In genomic region chr18:22505136-22505535, GRCh38 we compare ENCODE assay signal across 21 cellular contexts.
DNase-seq lines count a peak whose midpoint lies in the region; ATAC-seq, FAIRE-seq and TF ChIP-seq lines count a peak whose summit lies in the region.
"Had no signal": no experiment of that assay in that cellular context is flagged by ENCODE, and none has a peak within 500 bp of the region (broad histone marks: within the 10 kb centered on the region; RNA-seq: fewer than 3 reads in every experiment).

No MANE protein-coding gene starts in this region.

- no peak overlapping the region for H3K9ac ChIP-seq in astrocyte (ENCODE audit: low read length)

- TF ChIP-seq CTCF in astrocyte (IDR thresholded peaks at IDR 0.05; ENCODE audit: insufficient read depth, low read depth, low read length) (no peak), uterus (IDR thresholded peaks at IDR 0.05) (no peak)

- no peak overlapping the region for H2AFZ ChIP-seq in astrocyte (ENCODE audit: low read depth, low read length)
- H2AFZ ChIP-seq: PC-9 had no signal

- no peak overlapping the region for H3K4me3 Mint-ChIP-seq in astrocyte (ENCODE audit: unreplicated experiment)
- H3K4me3 Mint-ChIP-seq: activated CD8-positive, alpha-beta memory T cell treated with anti-CD3 and anti-CD28 coated beads, Interleukin-2, amount 10 ng/mL, durations not matched to agents 7 days and 5 days; naive B cell had no signal

- FAIRE-seq in astrocyte (lab: Jason Lieb, UNC), result no peak
- FAIRE-seq: islet of Langerhans had no signal

- H3K36me3 Mint-ChIP-seq in astrocyte (ENCODE audit: low read depth, unreplicated experiment), result no peaks in the 10 kb centered on the region
- H3K36me3 Mint-ChIP-seq: activated CD8-positive, alpha-beta memory T cell treated with anti-CD3 and anti-CD28 coated beads, Interleukin-2, amount 10 ng/mL, durations not matched to agents 7 days and 5 days; naive B cell had no signal

- DNase-seq in DMS53 (lab: John Stamatoyannopoulos, UW), result peak; percentile 6
- no peak for DNase-seq in DMS53 treated with DMSO at 0.1 percent for 48 hours (lab: John Stamatoyannopoulos, UW; ENCODE audit: unreplicated experiment)
- DNase-seq in astrocyte (ENCODE audit: low read depth), result peak; percentile 27
- peak; percentile 17 for DNase-seq in hepatic stellate cell (ENCODE audit: low spot score)
- no peak for DNase-seq in uterus
- DNase-seq in activated CD4-positive, alpha-beta T cell treated with anti-CD3 and anti-CD28 coated beads, Interleukin-2, amount 50 U/mL, for 1 hour, result no peak
- DNase-seq in stimulated activated CD4-positive, alpha-beta T cell treated with anti-CD3 and anti-CD28 coated beads, Interleukin-1b, Interleukin-23, amount 100 ng/mL, for 48 hours, result no peak
- DNase-seq: activated CD8-positive, alpha-beta memory T cell treated with anti-CD3 and anti-CD28 coated beads, Interleukin-2, amount 10 ng/mL, durations not matched to agents 7 days and 5 days; activated naive CD4-positive, alpha-beta T cell; Caco-2; effector CD4-positive, alpha-beta T cell; naive B cell; NCI-H1436 treated with DMSO at 0.1 percent for 48 hours; NCI-H510A; thyroid gland had no signal

- no peak for ATAC-seq in GM21360 (IDR thresholded peaks at IDR 0.05; ENCODE audit: unreplicated experiment)
- ATAC-seq: activated CD8-positive, alpha-beta memory T cell treated with anti-CD3 and anti-CD28 coated beads, Interleukin-2, amount 10 ng/mL, durations not matched to agents 7 days and 5 days had no signal

- no peak for TF ChIP-seq POLR2A in uterus (IDR thresholded peaks at IDR 0.05)

- H3K4me3 ChIP-seq in astrocyte (ENCODE audit: insufficient read depth, low read depth, low read length) (no peak overlapping the region), uterus (no peak overlapping the region)
- H3K4me3 ChIP-seq: HAP-1, PC-9, thyroid gland had no signal

- H3K9me3 ChIP-seq in astrocyte (ENCODE audit: insufficient read depth, low read depth, low read length) (no peaks in the 10 kb centered on the region), uterus (no peaks in the 10 kb centered on the region)
- H3K9me3 ChIP-seq: Caco-2, HAP-1, thyroid gland had no signal

- H3K4me1 ChIP-seq in astrocyte (ENCODE audit: insufficient read depth, low read length), result peaks cover 5% of the 10 kb centered on the region
- H3K4me1 ChIP-seq in uterus, result no peaks in the 10 kb centered on the region
- H3K4me1 ChIP-seq: Caco-2, HAP-1, thyroid gland had no signal

- H3K36me3 ChIP-seq in astrocyte (ENCODE audit: insufficient read depth, low read length), result no peaks in the 10 kb centered on the region
- H3K36me3 ChIP-seq in uterus, result no peaks in the 10 kb centered on the region
- H3K36me3 ChIP-seq: HAP-1, thyroid gland had no signal

- H3K27me3 ChIP-seq in astrocyte (ENCODE audit: insufficient read depth, low read length) (no peaks in the 10 kb centered on the region), uterus (no peaks in the 10 kb centered on the region)
- H3K27me3 ChIP-seq: thyroid gland had no signal

- H3K79me2 ChIP-seq in astrocyte (ENCODE audit: insufficient read depth, low read length), result no peaks in the 10 kb centered on the region

- intact Hi-C loops in uterus (cut with DNase I; ENCODE audit: low total_unique reads), result no loop called here

- H3K4me1 Mint-ChIP-seq in astrocyte (ENCODE audit: low read depth, unreplicated experiment), result peaks cover 9% of the 10 kb centered on the region
- H3K4me1 Mint-ChIP-seq: activated CD8-positive, alpha-beta memory T cell treated with anti-CD3 and anti-CD28 coated beads, Interleukin-2, amount 10 ng/mL, durations not matched to agents 7 days and 5 days; naive B cell had no signal

- H3K4me2 ChIP-seq in astrocyte (ENCODE audit: low read length), result peak overlapping the region; percentile 0
- H3K4me2 ChIP-seq: PC-9 had no signal

- peaks cover 1% of the 10 kb centered on the region for H3K27me3 Mint-ChIP-seq in astrocyte (ENCODE audit: low read depth, unreplicated experiment)
- H3K27me3 Mint-ChIP-seq: activated CD8-positive, alpha-beta memory T cell treated with anti-CD3 and anti-CD28 coated beads, Interleukin-2, amount 10 ng/mL, durations not matched to agents 7 days and 5 days; naive B cell had no signal

- H3K9me3 Mint-ChIP-seq in astrocyte (ENCODE audit: unreplicated experiment), result peaks cover 3% of the 10 kb centered on the region

- H3K27ac Mint-ChIP-seq in astrocyte (ENCODE audit: unreplicated experiment), result peak overlapping the region; percentile 4
- H3K27ac Mint-ChIP-seq: activated CD8-positive, alpha-beta memory T cell treated with anti-CD3 and anti-CD28 coated beads, Interleukin-2, amount 10 ng/mL, durations not matched to agents 7 days and 5 days had no signal

- H4K20me1 ChIP-seq in astrocyte (ENCODE audit: insufficient read depth, low read length), result no peaks in the 10 kb centered on the region

- H3K27ac ChIP-seq in astrocyte (ENCODE audit: low read depth, low read length) (no peak overlapping the region), uterus (peak overlapping the region; percentile 23 to 24)
- H3K27ac ChIP-seq: 22Rv1, PC-9, thyroid gland, VCaP had no signal

Comparison
In these comparisons a context has a peak if more than half of its experiments do, and no peak if none do; other contexts are left out.
1. DNase-seq: peak in DMS53 (single experiment), astrocyte (single experiment) and hepatic stellate cell (single experiment); none in DMS53 treated with DMSO at 0.1 percent for 48 hours (single experiment), uterus (0 of 2), activated CD4-positive, alpha-beta T cell treated with anti-CD3 and anti-CD28 coated beads, Interleukin-2, amount 50 U/mL, for 1 hour (single experiment) and stimulated activated CD4-positive, alpha-beta T cell treated with anti-CD3 and anti-CD28 coated beads, Interleukin-1b, Interleukin-23, amount 100 ng/mL, for 48 hours (single experiment).